12 cellular contexts compared by ENCODE assay signal in the genomic region with DNA sequence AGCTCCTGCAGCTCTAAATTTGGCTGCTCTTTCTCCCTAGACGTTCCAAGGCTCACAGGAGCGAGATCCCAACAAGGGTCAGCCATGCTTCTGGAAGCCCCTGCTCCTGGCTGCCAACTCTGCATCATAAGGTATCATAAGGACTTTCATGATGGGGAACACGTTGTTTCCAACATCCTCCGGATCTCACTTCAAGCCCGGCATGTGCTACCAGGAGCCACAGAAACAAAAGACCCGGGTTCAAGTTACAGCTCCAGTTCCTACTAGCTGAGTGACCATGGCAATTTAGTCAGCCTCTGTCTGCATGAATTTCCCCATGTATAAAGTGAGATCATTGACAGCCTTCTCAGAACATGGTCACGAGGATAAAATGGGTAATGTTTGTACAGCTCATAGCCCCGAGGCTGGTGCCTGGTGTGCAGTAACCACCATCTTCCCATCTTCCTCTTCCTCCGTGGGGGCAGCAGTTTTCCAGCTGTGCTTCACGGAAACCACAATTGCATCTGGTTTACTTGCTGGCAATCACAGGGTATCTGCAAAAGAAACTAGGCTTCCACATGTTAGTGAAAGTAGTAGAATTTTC.
DNase-seq lines count a peak whose midpoint lies in the region; ATAC-seq lines count a peak whose summit lies in the region.
"Had no signal": no experiment of that assay in that cellular context is flagged by ENCODE, and none has a peak within 500 bp of the region (broad histone marks: within the 10 kb centered on the region; RNA-seq: fewer than 3 reads in every experiment).

No MANE protein-coding gene starts in this region.

- ATAC-seq in GM18517 (IDR thresholded peaks at IDR 0.05; ENCODE audit: unreplicated experiment), result no peak

- H3K27ac ChIP-seq in SK-N-MC, result no peak overlapping the region

- no peaks in the 10 kb centered on the region for H3K36me3 ChIP-seq in SK-N-MC (ENCODE audit: insufficient read depth, low read length)

- H3K4me3 ChIP-seq in SK-N-MC, result peak overlapping the region; percentile 28; the same call in 1 of the 2 replicates

- DNase-seq in EH (ENCODE audit: low read depth) (peak; percentile 54), KG1 (lab: John Stamatoyannopoulos, UW) (peak; percentile 44), SK-N-MC (ENCODE audit: low read depth, low spot score) (peak; percentile 73), myocyte (ENCODE audit: low read depth) (peak; percentile 36), DMS114 treated with DMSO at 0.1 percent for 48 hours (lab: John Stamatoyannopoulos, UW; ENCODE audit: unreplicated experiment) (no peak), DMS53 treated with DMSO at 0.1 percent for 48 hours (lab: John Stamatoyannopoulos, UW; ENCODE audit: unreplicated experiment) (no peak), NCI-H2227 (lab: John Stamatoyannopoulos, UW; ENCODE audit: unreplicated experiment) (no peak)
- DNase-seq: activated naive CD4-positive, alpha-beta T cell treated with anti-CD3 and anti-CD28 coated beads for 36 hours; Caco-2; cerebellar nuclear complex; NCI-H187 had no signal

- no peaks in the 10 kb centered on the region for H3K9me3 ChIP-seq in SK-N-MC (ENCODE audit: low read depth, low read length)
- H3K9me3 ChIP-seq: Caco-2 had no signal

- no peak overlapping the region for H3K9ac ChIP-seq in SK-N-MC (ENCODE audit: insufficient read length)

Comparison
In these comparisons a context has a peak if more than half of its experiments do, and no peak if none do; other contexts are left out.
1. DNase-seq: peak in EH (single experiment), KG1 (single experiment), SK-N-MC (single experiment) and myocyte (single experiment); none in DMS114 treated with DMSO at 0.1 percent for 48 hours (single experiment), DMS53 treated with DMSO at 0.1 percent for 48 hours (single experiment) and NCI-H2227 (single experiment).